17 cellular contexts compared by ENCODE assay signal in the genomic region with DNA sequence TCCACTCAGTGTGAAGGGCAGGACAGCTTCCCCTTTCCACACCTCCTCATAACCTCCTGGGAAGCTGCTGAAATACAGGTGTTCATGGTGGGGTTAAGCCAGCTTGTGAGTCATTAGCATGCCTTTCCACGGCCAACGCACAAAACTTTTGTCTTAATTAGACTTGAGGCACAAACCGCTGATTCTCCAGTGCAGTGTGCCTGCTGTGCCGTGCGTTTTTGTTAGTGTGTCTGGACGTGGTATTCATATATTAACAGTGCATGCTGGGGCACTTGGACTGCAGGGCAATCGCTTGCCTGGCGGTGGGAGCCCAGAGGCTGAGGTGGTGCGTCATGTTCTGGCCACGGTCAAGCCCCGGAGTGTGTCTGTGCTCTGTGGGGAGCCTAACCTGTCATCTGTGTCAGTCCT.
DNase-seq lines count a peak whose midpoint lies in the region; ATAC-seq and TF ChIP-seq lines count a peak whose summit lies in the region.
"Had no signal": no experiment of that assay in that cellular context is flagged by ENCODE, and none has a peak within 500 bp of the region (broad histone marks: within the 10 kb centered on the region; RNA-seq: fewer than 3 reads in every experiment).

No MANE protein-coding gene starts in this region.

- intact Hi-C loops in ascending aorta (cut with DNase I) = loop anchor here (5.0 kb wide), 1 partner anchor 37 kb away; no protein-coding TSS in a partner anchor
- intact Hi-C loops in sigmoid colon (cut with DNase I) = no loop called here

- H3K27ac ChIP-seq in ascending aorta (peak overlapping the region; percentile 31 to 37), gastroesophageal sphincter (no peak overlapping the region), sigmoid colon (no peak overlapping the region)
- H3K27ac ChIP-seq: cardiac muscle cell, GM23248 had no signal

- peaks cover 4% of the 10 kb centered on the region for H3K27me3 Mint-ChIP-seq in type B pancreatic cell
- H3K27me3 Mint-ChIP-seq: CD4-positive, CD25-positive, alpha-beta regulatory T cell; stimulated activated naive CD8-positive, alpha-beta T cell treated with anti-CD3 and anti-CD28 coated beads, Interleukin-15, amount 100 ng/mL, for 72 hours had no signal

- peak overlapping the region in 1 of 2 donors; percentile 4 for H3K4me3 ChIP-seq in ascending aorta
- no peak overlapping the region for H3K4me3 ChIP-seq in gastroesophageal sphincter
- no peak overlapping the region for H3K4me3 ChIP-seq in sigmoid colon
- H3K4me3 ChIP-seq: cardiac muscle cell, GM23248 had no signal

- TF ChIP-seq CTCF in ascending aorta (IDR thresholded peaks at IDR 0.05) = no peak
- no peak for TF ChIP-seq CTCF in gastroesophageal sphincter (IDR thresholded peaks at IDR 0.05)
- no peak for TF ChIP-seq CTCF in sigmoid colon (IDR thresholded peaks at IDR 0.05)
- no peak for TF ChIP-seq CTCF in type B pancreatic cell (conservative IDR thresholded peaks at IDR 0.05)

- TF ChIP-seq POLR2A in gastroesophageal sphincter (IDR thresholded peaks at IDR 0.05) (no peak), sigmoid colon (IDR thresholded peaks at IDR 0.05) (no peak)

- 40 to 50% methylated on average over 2 of the region's 11 CpGs for WGBS in gastroesophageal sphincter (ENCODE audit: low coverage in 1 of 2), 2 donors
- 85 to 88% methylated on average over 11 of the region's 11 CpGs for WGBS in sigmoid colon, 2 donors

- H3K4me1 ChIP-seq in ascending aorta (peaks cover 14 to 30% of the 10 kb centered on the region in 2 donors), gastroesophageal sphincter (peaks cover 0 to 42% (median 13%) of the 10 kb centered on the region in 3 donors), sigmoid colon (peaks cover 0 to 31% (median 14%) of the 10 kb centered on the region in 4 donors)

- H3K27ac Mint-ChIP-seq in type B pancreatic cell = no peak overlapping the region
- H3K27ac Mint-ChIP-seq: activated T-helper 17 cell treated with anti-CD3 and anti-CD28 coated beads, Interleukin-2, amount 50 U/mL, for 72 hours; T-helper 1 cell treated with Interleukin-12 subunit alpha and Interleukin-12 subunit beta and Interleukin-4 antibody, amounts not matched to agents 30 μg/mL and 1 μg/mL, for 36 hours had no signal

- H3K27me3 ChIP-seq in ascending aorta = no peaks in the 10 kb centered on the region
- H3K27me3 ChIP-seq in gastroesophageal sphincter = no peaks in the 10 kb centered on the region
- no peaks in the 10 kb centered on the region for H3K27me3 ChIP-seq in sigmoid colon

- H3K36me3 ChIP-seq in ascending aorta (no peaks in the 10 kb centered on the region), gastroesophageal sphincter (no peaks in the 10 kb centered on the region), sigmoid colon (no peaks in the 10 kb centered on the region)
- H3K36me3 ChIP-seq: cardiac muscle cell had no signal

- no peaks in the 10 kb centered on the region for H3K9me3 Mint-ChIP-seq in type B pancreatic cell
- H3K9me3 Mint-ChIP-seq: activated T-helper 17 cell treated with anti-CD3 and anti-CD28 coated beads, Interleukin-2, amount 50 U/mL, for 72 hours; stimulated activated naive CD8-positive, alpha-beta T cell treated with anti-CD3 and anti-CD28 coated beads, Interleukin-15, amount 100 ng/mL, for 72 hours; T-helper 1 cell treated with Interleukin-12 subunit alpha and Interleukin-12 subunit beta and Interleukin-4 antibody, amounts not matched to agents 30 μg/mL and 1 μg/mL, for 36 hours had no signal

- H3K9me3 ChIP-seq in ascending aorta = no peaks in the 10 kb centered on the region
- H3K9me3 ChIP-seq in gastroesophageal sphincter = no peaks in the 10 kb centered on the region
- no peaks in the 10 kb centered on the region for H3K9me3 ChIP-seq in sigmoid colon

- no peaks in the 10 kb centered on the region for H3K36me3 Mint-ChIP-seq in type B pancreatic cell
- H3K36me3 Mint-ChIP-seq: CD4-positive, CD25-positive, alpha-beta regulatory T cell had no signal

- no peak overlapping the region for H3K4me3 Mint-ChIP-seq in type B pancreatic cell
- H3K4me3 Mint-ChIP-seq: activated T-helper 17 cell treated with anti-CD3 and anti-CD28 coated beads, Interleukin-2, amount 50 U/mL, for 72 hours; CD4-positive, CD25-positive, alpha-beta regulatory T cell; stimulated activated naive CD8-positive, alpha-beta T cell treated with anti-CD3 and anti-CD28 coated beads, Interleukin-15, amount 100 ng/mL, for 72 hours; T-helper 1 cell treated with Interleukin-12 subunit alpha and Interleukin-12 subunit beta and Interleukin-4 antibody, amounts not matched to agents 30 μg/mL and 1 μg/mL, for 36 hours had no signal

- peaks cover 43% of the 10 kb centered on the region for H3K4me1 Mint-ChIP-seq in type B pancreatic cell (ENCODE audit: unreplicated experiment)
- H3K4me1 Mint-ChIP-seq: activated T-helper 17 cell treated with anti-CD3 and anti-CD28 coated beads, Interleukin-2, amount 50 U/mL, for 72 hours had no signal

- ATAC-seq in gastroesophageal sphincter = peak; percentile 2
- no peak for ATAC-seq in GM21423 (IDR thresholded peaks at IDR 0.05; ENCODE audit: unreplicated experiment)
- ATAC-seq: activated T-helper 17 cell treated with anti-CD3 and anti-CD28 coated beads, Interleukin-2, amount 50 U/mL, for 72 hours; PC-3; stimulated activated naive CD8-positive, alpha-beta T cell treated with anti-CD3 and anti-CD28 coated beads, Interleukin-15, amount 100 ng/mL, for 72 hours had no signal

- peak; percentile 18 for DNase-seq in ELR (ENCODE audit: low read depth)
- DNase-seq in ascending aorta (ENCODE audit: low spot score in 2 of 2) = no peak
- DNase-seq in sigmoid colon = peak; percentile 39
- no peak for DNase-seq in type B pancreatic cell (ENCODE audit: extremely low spot score, unreplicated experiment)
- DNase-seq in activated CD4-positive, alpha-beta T cell treated with anti-CD3 and anti-CD28 coated beads, Interleukin-2, amount 50 U/mL, for 48 hours = no peak
- no peak for DNase-seq in NCI-H1436 treated with DMSO at 0.1 percent for 48 hours (lab: John Stamatoyannopoulos, UW)
- DNase-seq: CD4-positive, CD25-positive, alpha-beta regulatory T cell; GF-D8; NCI-H226; PC-3; stimulated activated naive CD8-positive, alpha-beta T cell treated with anti-CD3 and anti-CD28 coated beads, Interleukin-15, amount 100 ng/mL, for 72 hours had no signal

- TF ChIP-seq EP300 in gastroesophageal sphincter (IDR thresholded peaks at IDR 0.05) (no peak), sigmoid colon (IDR thresholded peaks at IDR 0.05) (no peak)

Comparison
In these comparisons a context has a peak if more than half of its experiments do, and no peak if none do; other contexts are left out.
1. DNase-seq: peak in ELR (single experiment) and sigmoid colon (single experiment); none in ascending aorta (0 of 2), type B pancreatic cell (single experiment), activated CD4-positive, alpha-beta T cell treated with anti-CD3 and anti-CD28 coated beads, Interleukin-2, amount 50 U/mL, for 48 hours (0 of 2) and NCI-H1436 treated with DMSO at 0.1 percent for 48 hours (single experiment).
2. H3K27ac ChIP-seq: peak in ascending aorta (2 of 2); none in gastroesophageal sphincter (0 of 4) and sigmoid colon (0 of 4).